2 cellular contexts compared by ENCODE assay signal in genomic region chr1:62401034-62401433, GRCh38.
TF ChIP-seq lines count a peak whose summit lies in the region.

No MANE protein-coding gene starts in this region.

TF ChIP-seq in H1, 55 proteins besides CTCF, POLR2A, EP300 and RAD21:
- peak; percentile 78 for TF ChIP-seq NANOG (IDR thresholded peaks at IDR 0.05; ENCODE audit: insufficient read depth, low read depth, low read length, poor library complexity, severe bottlenecking)
- TF ChIP-seq BACH1 (IDR thresholded peaks at IDR 0.05; ENCODE audit: low read length), result no peak

TF ChIP-seq in HepG2, 621 proteins besides CTCF, POLR2A, EP300 and RAD21:
- TF ChIP-seq YEATS2 (CRISPR knock-in tag; IDR thresholded peaks at IDR 0.05; ENCODE audit: borderline replicate concordance) (no peak), FOXK1 (CRISPR knock-in tag; IDR thresholded peaks at IDR 0.05; ENCODE audit: borderline replicate concordance, low read depth) (no peak), ZNF878 (CRISPR knock-in tag; IDR thresholded peaks at IDR 0.05) (no peak), GPBP1L1 (CRISPR knock-in tag; IDR thresholded peaks at IDR 0.05) (no peak), ZNF672 (CRISPR knock-in tag; IDR thresholded peaks at IDR 0.05) (no peak), MEIS1 (CRISPR knock-in tag; IDR thresholded peaks at IDR 0.05; ENCODE audit: borderline replicate concordance) (no peak), NCOA1 (CRISPR knock-in tag; IDR thresholded peaks at IDR 0.05) (no peak), ZNF18 (CRISPR knock-in tag; IDR thresholded peaks at IDR 0.05; ENCODE audit: insufficient replicate concordance) (no peak), SIN3B (IDR thresholded peaks at IDR 0.05; ENCODE audit: low read length) (no peak), ZHX1 (CRISPR knock-in tag; IDR thresholded peaks at IDR 0.05; ENCODE audit: low read depth) (no peak), ATF6 (CRISPR knock-in tag; conservative IDR thresholded peaks at IDR 0.05) (no peak), ZNF431 (CRISPR knock-in tag; IDR thresholded peaks at IDR 0.05; ENCODE audit: borderline replicate concordance, low read depth) (no peak), NBN (conservative IDR thresholded peaks at IDR 0.05) (no peak), JDP2 (CRISPR knock-in tag; IDR thresholded peaks at IDR 0.05; ENCODE audit: borderline replicate concordance) (no peak), ZNF10 (CRISPR knock-in tag; IDR thresholded peaks at IDR 0.05; ENCODE audit: borderline replicate concordance, low read depth) (no peak), ZNF263 (CRISPR knock-in tag; IDR thresholded peaks at IDR 0.05) (no peak), BORCS8-MEF2B (CRISPR knock-in tag; IDR thresholded peaks at IDR 0.05) (no peak), MYNN (CRISPR knock-in tag; IDR thresholded peaks at IDR 0.05; ENCODE audit: low read depth) (no peak)
